Comparison of ENCODE assay signal across 10 cellular contexts in the genomic region with DNA sequence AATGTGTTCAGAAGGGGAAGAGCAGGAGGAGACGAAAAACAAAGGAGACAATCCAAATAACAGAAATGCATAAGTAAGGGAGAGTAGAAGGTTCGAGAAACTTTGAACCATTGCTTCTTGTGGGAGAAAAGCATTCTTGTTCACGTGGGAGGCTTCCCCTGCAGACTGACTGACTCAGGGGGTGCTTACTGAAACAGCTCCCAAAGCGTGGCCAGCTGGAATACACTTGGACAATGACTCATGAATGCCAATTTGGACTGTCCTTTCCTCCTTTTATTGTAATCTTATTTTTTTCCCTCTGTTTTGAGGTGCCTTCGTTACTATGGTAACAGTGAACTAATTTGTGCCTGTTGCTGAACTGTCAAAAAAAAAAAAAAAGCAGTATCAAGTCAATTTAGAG.
DNase-seq lines count a peak whose midpoint lies in the region; ATAC-seq and TF ChIP-seq lines count a peak whose summit lies in the region.
"Had no signal": no experiment of that assay in that cellular context is flagged by ENCODE, and none has a peak within 500 bp of the region (broad histone marks: within the 10 kb centered on the region; RNA-seq: fewer than 3 reads in every experiment).

No MANE protein-coding gene starts in this region.

- peak; percentile 66 for DNase-seq in ELR (ENCODE audit: low read depth)
- DNase-seq in PC-3 = peak; percentile 53
- DNase-seq in epithelial cell of esophagus (ENCODE audit: low read depth) = peak; percentile 29
- DNase-seq in neuronal stem cell (ENCODE audit: low spot score) = no peak
- no peak for DNase-seq in GM19238 (ENCODE audit: insufficient read length, low spot score)
- DNase-seq in NK-92 treated with Interleukin-12 subunit alpha and Interleukin-12 subunit beta, amount 100 ng/mL, for 24 hours (lab: John Stamatoyannopoulos, UW) = no peak

- H3K9me3 ChIP-seq in PC-3 (ENCODE audit: low read length) (no peaks in the 10 kb centered on the region), neuronal stem cell (replicated peaks in 1 of 2; ENCODE audit: control insufficient read depth in 2 of 2, insufficient read depth in 1 of 2, low read depth in 1 of 2, low read length in 2 of 2) (no peaks in the 10 kb centered on the region)

- H4K20me1 ChIP-seq in PC-3 (ENCODE audit: low read length) = no peaks in the 10 kb centered on the region

- H3K36me3 ChIP-seq in PC-3 (ENCODE audit: low read depth, low read length) = no peaks in the 10 kb centered on the region
- H3K36me3 ChIP-seq in neuronal stem cell (replicated peaks in 1 of 2; ENCODE audit: control insufficient read depth in 2 of 2, insufficient read depth in 2 of 2, low read length in 2 of 2) = no peaks in the 10 kb centered on the region

- BruUV-seq in PC-3 (replicated peaks; lab: Mats Ljungman, UMichigan) = no TSS peak

- no peak overlapping the region for H4K91ac ChIP-seq in neuronal stem cell (ENCODE audit: low read depth, low read length, poor library complexity)

- H3K27me3 ChIP-seq in PC-3 (ENCODE audit: low read length) (no peaks in the 10 kb centered on the region), neuronal stem cell (ENCODE audit: control insufficient read depth in 3 of 3, insufficient read depth in 3 of 3, low read depth in 1 of 3, low read length in 3 of 3) (no peaks in the 10 kb centered on the region)

- H2BK12ac ChIP-seq in neuronal stem cell (ENCODE audit: low read length) = no peak overlapping the region

- no peak overlapping the region for H2BK120ac ChIP-seq in neuronal stem cell (ENCODE audit: low read depth, low read length)

- no peak overlapping the region for H3K4ac ChIP-seq in neuronal stem cell (ENCODE audit: low read length)

- no peak overlapping the region for H2BK15ac ChIP-seq in neuronal stem cell (ENCODE audit: low read length)

- no peaks in the 10 kb centered on the region for H3K79me2 ChIP-seq in PC-3 (ENCODE audit: low read length)

- H3F3A ChIP-seq in PC-3 (ENCODE audit: low read length, unreplicated experiment) = no peaks in the 10 kb centered on the region

- no CpG with 5 or more reads among the region's 5 CpGs for WGBS in neuronal stem cell (ENCODE audit: extremely low coverage in 2 of 2, insufficient read length in 2 of 2, insufficient replicate concordance in 1 of 2), 2 donors

- H3K9me2 ChIP-seq in PC-3 (replicated peaks; ENCODE audit: low read length) = no peaks in the 10 kb centered on the region

- ATAC-seq in PC-3 (peak; percentile 39; the same call in 1 of the 2 replicates), HG02588 (IDR thresholded peaks at IDR 0.05; ENCODE audit: unreplicated experiment) (no peak)
- ATAC-seq in activated CD4-positive, CD25-positive, alpha-beta regulatory T cell treated with anti-CD3 and anti-CD28 coated beads, Interleukin-2, amount 50 U/mL, for 24 hours = no peak
- ATAC-seq: activated naive CD4-positive, alpha-beta T cell treated with anti-CD3 and anti-CD28 coated beads, Interleukin-2, amount 50 U/mL, for 72 hours; Panc1 had no signal

- H3K4me2 ChIP-seq in PC-3 (ENCODE audit: low read length) = no peak overlapping the region
- no peak overlapping the region for H3K4me2 ChIP-seq in neuronal stem cell (ENCODE audit: insufficient read depth, low read length, poor library complexity, severe bottlenecking)

- intact Hi-C loops in PC-3 (cut with micrococcal nuclease) = no loop called here

- H3K79me1 ChIP-seq in neuronal stem cell (ENCODE audit: low read depth, low read length) = no peaks in the 10 kb centered on the region

- CTCF ChIA-PET in PC-3 (lab: Charles Lee) = no interaction called here

- H3K9ac ChIP-seq in PC-3 (ENCODE audit: low read length) (no peak overlapping the region), neuronal stem cell (ENCODE audit: low read depth, low read length, poor library complexity) (no peak overlapping the region)

- H3K4me3 ChIP-seq in PC-3 (ENCODE audit: low read length) (no peak overlapping the region), epithelial cell of esophagus (ENCODE audit: low read length) (no peak overlapping the region), neuronal stem cell (ENCODE audit: low read length in 2 of 2) (no peak overlapping the region)

- H3K18ac ChIP-seq in neuronal stem cell (ENCODE audit: low read length) = no peak overlapping the region

- H4K8ac ChIP-seq in neuronal stem cell (ENCODE audit: low read depth, low read length) = no peak overlapping the region

- H3K14ac ChIP-seq in neuronal stem cell (ENCODE audit: low read length) = no peak overlapping the region

- no peak overlapping the region for H2AK5ac ChIP-seq in neuronal stem cell (ENCODE audit: low read depth, low read length)

- no peak overlapping the region for H3K23ac ChIP-seq in neuronal stem cell (ENCODE audit: low read depth, low read length, poor library complexity)

- TF ChIP-seq CTCF in PC-3 (conservative IDR thresholded peaks at IDR 0.05; ENCODE audit: low read depth, low read length) (no peak), epithelial cell of esophagus (IDR thresholded peaks at IDR 0.05; ENCODE audit: insufficient read depth, low read depth, low read length, missing control alignments) (no peak)

- H2AFZ ChIP-seq in PC-3 (ENCODE audit: low read length) = no peak overlapping the region
- peak overlapping the region; percentile 5 for H2AFZ ChIP-seq in neuronal stem cell (ENCODE audit: low read length)

- no peak overlapping the region for H2BK5ac ChIP-seq in neuronal stem cell (ENCODE audit: low read length)

- POLR2A ChIA-PET in PC-3 (lab: Charles Lee; ENCODE audit: unreplicated experiment) = interaction anchor here (0.5 kb wide), 1 partner anchor 95 kb away, joined by 7 read pairs; no protein-coding TSS in a partner anchor

- H3K27ac ChIP-seq in PC-3 (ENCODE audit: low read length) (no peak overlapping the region), neuronal stem cell (replicated peaks; ENCODE audit: low read length) (no peak overlapping the region)

- H3K4me1 ChIP-seq in PC-3 (ENCODE audit: insufficient read depth, low read length) = peaks cover 12% of the 10 kb centered on the region
- peaks cover 10 to 18% of the 10 kb centered on the region in 2 donors for H3K4me1 ChIP-seq in neuronal stem cell (ENCODE audit: control insufficient read depth in 2 of 2, insufficient read depth in 1 of 2, low read depth in 1 of 2, low read length in 2 of 2)

Comparison
In these comparisons a context has a peak if more than half of its experiments do, and no peak if none do; other contexts are left out.
1. DNase-seq: peak in ELR (single experiment), PC-3 (single experiment) and epithelial cell of esophagus (single experiment); none in neuronal stem cell (single experiment), GM19238 (single experiment) and NK-92 treated with Interleukin-12 subunit alpha and Interleukin-12 subunit beta, amount 100 ng/mL, for 24 hours (single experiment).